8 cellular contexts compared by ENCODE assay signal in genomic region chr17:45060382-45060823, GRCh38. TPM values are rescaled to one million over a fixed set of nuclear protein-coding genes. Genes with fewer than 3 reads are reported as not detected.
DNase-seq lines count a peak whose midpoint lies in the region; ATAC-seq and TF ChIP-seq lines count a peak whose summit lies in the region.

No MANE protein-coding gene starts in this region.

- H3K4me2 ChIP-seq in DOHH2 (ENCODE audit: low read length): peak overlapping the region; percentile 79
- H3K4me2 ChIP-seq in Karpas-422 (ENCODE audit: low read depth, low read length, poor library complexity, severe bottlenecking): peak overlapping the region; percentile 75

- ATAC-seq in effector memory CD8-positive, alpha-beta T cell (replicated peaks): no peak
- ATAC-seq in naive thymus-derived CD4-positive, alpha-beta T cell: no peak
- ATAC-seq in GM21367 (IDR thresholded peaks at IDR 0.05; ENCODE audit: unreplicated experiment): no peak

- POLR2A ChIA-PET in naive thymus-derived CD4-positive, alpha-beta T cell (lab: Charles Lee): interaction anchor here (0.7 to 5.0 kb wide), 6 partner anchors 10 to 161 kb away, joined by 3 to 95 read pairs (median 8); partner anchors contain the start of genes ACBD4, DCAKD, EFTUD2 and HEXIM2

- H3K4me1 ChIP-seq in DOHH2 (ENCODE audit: control insufficient read depth, low read length) (peaks cover 28% of the 10 kb centered on the region), Karpas-422 (ENCODE audit: low read length) (peaks cover 26% of the 10 kb centered on the region)
- peaks cover 18 to 20% of the 10 kb centered on the region in 2 donors for H3K4me1 ChIP-seq in naive thymus-derived CD4-positive, alpha-beta T cell (ENCODE audit: control insufficient read depth in 2 of 2, insufficient read depth in 2 of 2, low read length in 2 of 2)

- TF ChIP-seq CTCF in DOHH2 (IDR thresholded peaks at IDR 0.05; ENCODE audit: low read depth, low read length, poor library complexity, severe bottlenecking): no peak

- peak overlapping the region; percentile 87 to 93 for H3K4me3 Mint-ChIP-seq in effector memory CD8-positive, alpha-beta T cell
- peak overlapping the region; percentile 80 to 100 (median 98) for H3K4me3 Mint-ChIP-seq in naive thymus-derived CD4-positive, alpha-beta T cell

- peak overlapping the region; percentile 42 for H3K27ac ChIP-seq in DOHH2 (ENCODE audit: low read depth, low read length)
- H3K27ac ChIP-seq in Karpas-422 (ENCODE audit: low read length): peak overlapping the region; percentile 60; the same call in 1 of the 2 replicates
- peak overlapping the region; percentile 87 for H3K27ac ChIP-seq in naive thymus-derived CD4-positive, alpha-beta T cell (ENCODE audit: low read depth, low read length)

- H2AFZ ChIP-seq in Karpas-422 (ENCODE audit: low read length): peak overlapping the region; percentile 88

- intact Hi-C loops in naive thymus-derived CD4-positive, alpha-beta T cell (cut with micrococcal nuclease): loop anchor here in 1 of 2 donors (5.0 kb wide), 3 partner anchors 37 to 938 kb away; partner anchors contain the start of gene HDAC5

- DNase-seq in Karpas-422 (peak; percentile 61), GM03348 (ENCODE audit: low spot score) (no peak), GOT3 (lab: John Stamatoyannopoulos, UW) (no peak), cortex of kidney (lab: John Stamatoyannopoulos, UW) (no peak)
- DNase-seq in effector memory CD8-positive, alpha-beta T cell: no peak
- DNase-seq in naive thymus-derived CD4-positive, alpha-beta T cell: no peak

- peak overlapping the region; percentile 92 for H3K9ac ChIP-seq in Karpas-422 (ENCODE audit: low read length)

- H3K27me3 ChIP-seq in DOHH2 (ENCODE audit: control insufficient read depth, low read length): no peaks in the 10 kb centered on the region
- no peaks in the 10 kb centered on the region for H3K27me3 ChIP-seq in Karpas-422 (ENCODE audit: low read length)
- H3K27me3 ChIP-seq in naive thymus-derived CD4-positive, alpha-beta T cell (ENCODE audit: control insufficient read depth in 2 of 2, insufficient read depth in 2 of 2, low read length in 2 of 2): no peaks in the 10 kb centered on the region

- H3K36me3 ChIP-seq in DOHH2 (ENCODE audit: control insufficient read depth, low read length) (peaks cover 22% of the 10 kb centered on the region), Karpas-422 (ENCODE audit: insufficient read depth, low read length) (no peaks in the 10 kb centered on the region)
- peaks cover 0 to 7% (median 0%) of the 10 kb centered on the region in 3 experiments for H3K36me3 ChIP-seq in naive thymus-derived CD4-positive, alpha-beta T cell (ENCODE audit: control insufficient read depth in 2 of 3, insufficient read depth in 3 of 3, low read length in 3 of 3)

- H3K36me3 Mint-ChIP-seq in effector memory CD8-positive, alpha-beta T cell (ENCODE audit: insufficient read depth): peaks cover 17% of the 10 kb centered on the region
- H3K36me3 Mint-ChIP-seq in naive thymus-derived CD4-positive, alpha-beta T cell: peaks cover 0 to 14% (median 0%) of the 10 kb centered on the region in 5 donors

- H3K9me3 ChIP-seq in DOHH2 (ENCODE audit: control insufficient read depth, insufficient read depth, low read length) (no peaks in the 10 kb centered on the region), Karpas-422 (ENCODE audit: low read length) (no peaks in the 10 kb centered on the region)
- no peaks in the 10 kb centered on the region for H3K9me3 ChIP-seq in naive thymus-derived CD4-positive, alpha-beta T cell (ENCODE audit: control insufficient read depth in 2 of 3, low read length in 3 of 3)

- CTCF ChIA-PET in naive thymus-derived CD4-positive, alpha-beta T cell (lab: Charles Lee): interaction anchor here (1.8 kb wide), 1 partner anchor 75 kb away, joined by 7 read pairs; the partner anchor contains the start of gene ACBD4

- H4K20me1 ChIP-seq in DOHH2 (ENCODE audit: control insufficient read depth, insufficient read depth, low read depth, low read length): no peaks in the 10 kb centered on the region
- no peaks in the 10 kb centered on the region for H4K20me1 ChIP-seq in Karpas-422 (ENCODE audit: insufficient read depth, low read depth, low read length)

- H3K9me2 ChIP-seq in DOHH2 (replicated peaks; ENCODE audit: control insufficient read depth, low read length): no peaks in the 10 kb centered on the region
- H3K9me2 ChIP-seq in Karpas-422 (replicated peaks; ENCODE audit: insufficient read depth, low read length): no peaks in the 10 kb centered on the region

- H3K4me3 ChIP-seq in DOHH2 (ENCODE audit: low read length) (peak overlapping the region; percentile 98), Karpas-422 (ENCODE audit: low read length) (peak overlapping the region; percentile 93)
- H3K4me3 ChIP-seq in naive thymus-derived CD4-positive, alpha-beta T cell (ENCODE audit: low read length): peak overlapping the region; percentile 97

- H3K27ac Mint-ChIP-seq in effector memory CD8-positive, alpha-beta T cell: peak overlapping the region; percentile 90 to 96
- H3K27ac Mint-ChIP-seq in naive thymus-derived CD4-positive, alpha-beta T cell: peak overlapping the region; percentile 88 to 99 (median 97)

- no peaks in the 10 kb centered on the region for H3K27me3 Mint-ChIP-seq in effector memory CD8-positive, alpha-beta T cell
- no peaks in the 10 kb centered on the region for H3K27me3 Mint-ChIP-seq in naive thymus-derived CD4-positive, alpha-beta T cell

- H3K79me2 ChIP-seq in DOHH2 (ENCODE audit: control insufficient read depth, low read length) (peaks cover 79% of the 10 kb centered on the region), Karpas-422 (ENCODE audit: low read length) (peaks cover 64% of the 10 kb centered on the region)

- peaks cover 25 to 26% of the 10 kb centered on the region in 2 donors for H3K4me1 Mint-ChIP-seq in effector memory CD8-positive, alpha-beta T cell (ENCODE audit: low read depth in 2 of 2)
- peaks cover 27 to 64% (median 57%) of the 10 kb centered on the region in 7 donors for H3K4me1 Mint-ChIP-seq in naive thymus-derived CD4-positive, alpha-beta T cell

- H3F3A ChIP-seq in DOHH2 (ENCODE audit: control insufficient read depth, insufficient read depth): peaks cover 2% of the 10 kb centered on the region; the same call in 1 of the 2 replicates

- H3K9me3 Mint-ChIP-seq in effector memory CD8-positive, alpha-beta T cell: no peaks in the 10 kb centered on the region
- no peaks in the 10 kb centered on the region for H3K9me3 Mint-ChIP-seq in naive thymus-derived CD4-positive, alpha-beta T cell

RNA-seq across cellular contexts. Expression of gene NMT1, which starts 0.7 kb away (rescaled TPM):
- 48.5 and 53.2 TPM in 2 replicates for total RNA-seq in Karpas-422 (2014; rRNA removed; shearing (Covaris generic); ENCODE audit: low replicate concordance)
- total RNA-seq in naive thymus-derived CD4-positive, alpha-beta T cell: 100 to 1,000 TPM in 3 of 5 experiments, 10 to 100 TPM in 2; 59.5 to 136 (median 121) TPM
- polyA plus RNA-seq in naive thymus-derived CD4-positive, alpha-beta T cell: 10 to 100 TPM; 37.5 to 64.1 TPM

RNA-seq across cellular contexts. Expression of gene DCAKD, which starts 9.0 kb away (rescaled TPM):
- total RNA-seq in Karpas-422 (2014; rRNA removed; shearing (Covaris generic); ENCODE audit: low replicate concordance): 29.4 and 29.8 TPM in 2 replicates
- 10 to 100 TPM; 14.2 to 36.8 (median 29.8) TPM for total RNA-seq in naive thymus-derived CD4-positive, alpha-beta T cell
- polyA plus RNA-seq in naive thymus-derived CD4-positive, alpha-beta T cell: 10 to 100 TPM; 16.9 to 27.6 TPM
